Comparison of ENCODE assay signal across 19 cellular contexts in genomic region chr13:20442798-20443381, GRCh38.
A peak's percentile ranks its signal among the peaks of the same experiment; 100 is the strongest.
DNase-seq lines count a peak whose midpoint lies in the region; ATAC-seq, FAIRE-seq and TF ChIP-seq lines count a peak whose summit lies in the region.
"Had no signal": no experiment of that assay in that cellular context is flagged by ENCODE, and none has a peak within 500 bp of the region (broad histone marks: within the 10 kb centered on the region; RNA-seq: fewer than 3 reads in every experiment).

No MANE protein-coding gene starts in this region.

- H3K4me1 ChIP-seq in PC-3 (ENCODE audit: insufficient read depth, low read length) (peaks cover 31% of the 10 kb centered on the region), esophagus squamous epithelium (peaks cover 0 to 56% (median 3%) of the 10 kb centered on the region in 3 donors), pancreas (no peaks in the 10 kb centered on the region)
- H3K4me1 ChIP-seq: left lung had no signal

- H3K79me2 ChIP-seq in PC-3 (ENCODE audit: low read length), result no peaks in the 10 kb centered on the region

- H3K4me3 ChIP-seq in PC-3 (ENCODE audit: low read length), result peak overlapping the region; percentile 17; the same call in 1 of the 2 replicates
- H3K4me3 ChIP-seq in esophagus squamous epithelium, result no peak overlapping the region
- H3K4me3 ChIP-seq in pancreas, result no peak overlapping the region
- H3K4me3 ChIP-seq: left lung, skin epidermis had no signal

- WGBS in esophagus squamous epithelium, 2 donors, result 43 to 49% methylated on average over 2 of the region's 2 CpGs
- 52 to 55% methylated on average over 2 of the region's 2 CpGs for WGBS in pancreas, 2 donors

- peaks cover 11% of the 10 kb centered on the region for H3K9me3 ChIP-seq in PC-3 (ENCODE audit: low read length)
- no peaks in the 10 kb centered on the region for H3K9me3 ChIP-seq in esophagus squamous epithelium
- no peaks in the 10 kb centered on the region for H3K9me3 ChIP-seq in pancreas

- no peak for TF ChIP-seq POLR2A in GM12891 (IDR thresholded peaks at IDR 0.05; ENCODE audit: low read depth, low read length)
- TF ChIP-seq POLR2A in esophagus squamous epithelium (IDR thresholded peaks at IDR 0.05), result no peak
- TF ChIP-seq POLR2A in H54 (IDR thresholded peaks at IDR 0.05; ENCODE audit: low read depth, low read length), result no peak

- 0 out of 2 replicates have a peak overlapping the region, but pooled peaks have one; percentile 24 for H2AFZ ChIP-seq in PC-3 (ENCODE audit: low read length)

- intact Hi-C loops in PC-3 (cut with micrococcal nuclease) (loop anchor here (1.0 to 5.0 kb wide), 4 partner anchors 22 to 251 kb away; partner anchors contain the start of gene GJB2), esophagus squamous epithelium (cut with DNase I) (no loop called here), pancreas (cut with DNase I) (no loop called here)

- peak overlapping the region; percentile 95 for H3K27ac ChIP-seq in PC-3 (ENCODE audit: low read length)
- peak overlapping the region; percentile 11 to 73 (median 34) for H3K27ac ChIP-seq in esophagus squamous epithelium
- H3K27ac ChIP-seq in pancreas, result no peak overlapping the region
- H3K27ac ChIP-seq: left lung had no signal

- H3K27me3 ChIP-seq in PC-3 (ENCODE audit: low read length) (no peaks in the 10 kb centered on the region), esophagus squamous epithelium (no peaks in the 10 kb centered on the region), pancreas (no peaks in the 10 kb centered on the region)
- H3K27me3 ChIP-seq: left lung had no signal

- CTCF ChIA-PET in PC-3 (lab: Charles Lee), result no interaction called here

- peak; percentile 54 for ATAC-seq in PC-3
- peak; percentile 20 to 48 (median 26) for ATAC-seq in pancreas
- ATAC-seq: HepG2; left lung; stimulated activated naive CD8-positive, alpha-beta T cell treated with anti-CD3 and anti-CD28 coated beads, Interleukin-15, Interleukin-2, amounts not matched to agents 100 U/mL and 50 U/mL, for 24 hours had no signal

- no peaks in the 10 kb centered on the region for H3K9me2 ChIP-seq in PC-3 (replicated peaks; ENCODE audit: low read length)

- no peak for DNase-seq in GM12891 (ENCODE audit: insufficient read length, low spot score)
- peak; percentile 49 for DNase-seq in PC-3
- no peak for DNase-seq in esophagus squamous epithelium (lab: John Stamatoyannopoulos, UW)
- DNase-seq in pancreas, result peak in 2 of 6 donors; percentile 29 to 48
- no peak for DNase-seq in ureter (ENCODE audit: low spot score)
- DNase-seq in H54 (ENCODE audit: insufficient read length, low spot score), result no peak
- DNase-seq in GM19240 (ENCODE audit: insufficient read length, low spot score), result no peak
- no peak for DNase-seq in cerebellum (ENCODE audit: low spot score)
- DNase-seq: activated gamma-delta T cell treated with Interleukin-2 at 50 U/mL for 16 hours; glutamatergic neuron; left lung; midbrain; NCI-H2107; NCI-H69; SHP77 treated with DMSO at 0.1 percent for 48 hours; stimulated activated CD4-positive, alpha-beta T cell treated with anti-CD3 and anti-CD28 coated beads, Interleukin-2, amount 100 ng/mL, for 48 hours; stimulated activated naive CD8-positive, alpha-beta T cell treated with anti-CD3 and anti-CD28 coated beads, Interleukin-15, Interleukin-2, amounts not matched to agents 100 U/mL and 50 U/mL, for 24 hours had no signal

- POLR2A ChIA-PET in PC-3 (lab: Charles Lee; ENCODE audit: unreplicated experiment), result no interaction called here

- no peaks in the 10 kb centered on the region for H4K20me1 ChIP-seq in PC-3 (ENCODE audit: low read length)

- BruUV-seq in PC-3 (replicated peaks; lab: Mats Ljungman, UMichigan), result no TSS peak

- peak; percentile 41 for FAIRE-seq in GM12891 (lab: Jason Lieb, UNC)
- FAIRE-seq in pancreas (lab: Jason Lieb, UNC), result no peak
- no peak for FAIRE-seq in H54 (lab: Jason Lieb, UNC)
- FAIRE-seq: HepG2 had no signal

- H3K9ac ChIP-seq in PC-3 (ENCODE audit: low read length), result peak overlapping the region; percentile 70

- TF ChIP-seq CTCF in PC-3 (conservative IDR thresholded peaks at IDR 0.05; ENCODE audit: low read depth, low read length) (no peak), esophagus squamous epithelium (IDR thresholded peaks at IDR 0.05) (no peak), pancreas (IDR thresholded peaks at IDR 0.05) (no peak)

- H3K4me2 ChIP-seq in PC-3 (ENCODE audit: low read length), result peak overlapping the region; percentile 67

- H3F3A ChIP-seq in PC-3 (ENCODE audit: low read length, unreplicated experiment), result peaks cover 9% of the 10 kb centered on the region

- peaks cover 3% of the 10 kb centered on the region; the same call in 1 of the 2 replicates for H3K36me3 ChIP-seq in PC-3 (ENCODE audit: low read depth, low read length)
- H3K36me3 ChIP-seq in esophagus squamous epithelium, result peaks cover 0 to 7% (median 0%) of the 10 kb centered on the region in 3 donors
- no peaks in the 10 kb centered on the region for H3K36me3 ChIP-seq in pancreas
- H3K36me3 ChIP-seq: left lung had no signal

TF ChIP-seq in GM12891, 5 proteins besides CTCF, POLR2A, EP300 and RAD21:
- TF ChIP-seq PAX5 (IDR thresholded peaks at IDR 0.05; ENCODE audit: insufficient read depth, low read length, severe bottlenecking), result no peak
- no peak for TF ChIP-seq POLR2AphosphoS5 (IDR thresholded peaks at IDR 0.05; ENCODE audit: low read depth, low read length)
- TF ChIP-seq SPI1 (IDR thresholded peaks at IDR 0.05; ENCODE audit: low read depth, low read length), result no peak
- no peak for TF ChIP-seq TAF1 (IDR thresholded peaks at IDR 0.05; ENCODE audit: low read depth, low read length)
- no peak for TF ChIP-seq POU2F2 (IDR thresholded peaks at IDR 0.05; ENCODE audit: low read depth, low read length)

Comparison
In these comparisons a context has a peak if more than half of its experiments do, and no peak if none do; other contexts are left out.
1. H3K27ac ChIP-seq: peak in PC-3 (single experiment) and esophagus squamous epithelium (4 of 4); none in pancreas (0 of 4).